In the genomic region with DNA sequence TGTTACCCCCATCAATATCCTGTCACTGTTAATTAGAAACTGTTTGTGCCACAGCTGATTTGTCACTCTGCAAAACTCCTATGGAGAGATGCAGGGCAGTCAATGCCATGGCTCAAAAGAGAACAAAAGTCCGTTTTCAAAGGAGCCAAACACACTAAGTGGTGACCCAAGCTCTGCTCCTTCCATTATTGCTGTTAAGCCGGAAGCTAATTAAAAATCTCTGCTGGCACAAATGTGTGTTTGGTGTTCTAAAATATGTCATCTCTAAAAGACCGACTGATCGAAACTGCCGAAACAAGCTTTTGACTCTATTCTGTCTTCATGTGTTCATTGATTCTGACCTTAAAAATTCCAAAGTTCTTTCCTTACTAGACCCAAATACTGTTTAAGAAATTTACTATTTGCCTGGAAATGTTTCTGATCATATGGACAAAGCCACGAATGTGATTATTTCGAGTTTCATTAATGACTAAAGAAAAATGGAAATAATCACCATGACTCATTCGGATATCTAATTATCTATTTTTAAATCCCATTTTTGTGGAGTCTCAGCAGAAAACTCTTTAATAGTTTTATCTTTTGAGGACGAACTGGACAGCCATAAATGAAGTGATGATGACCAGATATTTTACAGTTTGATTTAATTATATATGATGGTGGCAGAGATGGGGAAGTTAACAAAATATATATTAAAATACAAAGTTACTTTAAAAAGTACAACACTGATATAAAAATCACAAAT, we compare ENCODE assay signal across 21 cellular contexts.
DNase-seq lines count a peak whose midpoint lies in the region; TF ChIP-seq lines count a peak whose summit lies in the region.
"Had no signal": no experiment of that assay in that cellular context is flagged by ENCODE, and none has a peak within 500 bp of the region (broad histone marks: within the 10 kb centered on the region; RNA-seq: fewer than 3 reads in every experiment).

No MANE protein-coding gene starts in this region.

- H3F3A ChIP-seq in SK-N-SH (replicated peaks; ENCODE audit: insufficient read depth) = no peaks in the 10 kb centered on the region

- TF ChIP-seq EP300 in SK-N-SH (IDR thresholded peaks at IDR 0.05; ENCODE audit: borderline replicate concordance in 1 of 2, low read depth in 1 of 2, low read length in 1 of 2) = no peak

- H3K27ac Mint-ChIP-seq in neural crest cell (ENCODE audit: unreplicated experiment) = peak overlapping the region; percentile 22
- H3K27ac Mint-ChIP-seq: CD4-positive, CD25-positive, alpha-beta regulatory T cell; CD8-positive, alpha-beta T cell; HFFc6 had no signal

- no peak overlapping the region for H3K4me3 Mint-ChIP-seq in neural crest cell
- H3K4me3 Mint-ChIP-seq: CD4-positive, CD25-positive, alpha-beta regulatory T cell; CD8-positive, alpha-beta T cell; HFFc6 had no signal

- H3K36me3 ChIP-seq in BE2C (no peaks in the 10 kb centered on the region), SK-N-SH (replicated peaks in 1 of 2; ENCODE audit: control insufficient read depth in 1 of 2, insufficient read depth in 2 of 2, low read length in 1 of 2) (no peaks in the 10 kb centered on the region)
- H3K36me3 ChIP-seq in effector memory CD4-positive, alpha-beta T cell (ENCODE audit: control insufficient read depth, insufficient read depth, low read length) = no peaks in the 10 kb centered on the region
- H3K36me3 ChIP-seq: BLaER1, HAP-1 had no signal

- H3K9me3 ChIP-seq in BE2C (no peaks in the 10 kb centered on the region), SK-N-SH (no peaks in the 10 kb centered on the region)
- no peaks in the 10 kb centered on the region for H3K9me3 ChIP-seq in effector memory CD4-positive, alpha-beta T cell (ENCODE audit: control insufficient read depth, low read length)
- H3K9me3 ChIP-seq: A549, Caco-2, HAP-1 had no signal

- TF ChIP-seq CTCF in BE2C (IDR thresholded peaks at IDR 0.05; ENCODE audit: low read depth, low read length) (no peak), SK-N-SH (IDR thresholded peaks at IDR 0.05) (no peak), neural crest cell (conservative IDR thresholded peaks at IDR 0.05) (no peak)

- no peaks in the 10 kb centered on the region for H3K79me2 ChIP-seq in SK-N-SH (ENCODE audit: insufficient read depth)

- no peaks in the 10 kb centered on the region for H4K20me1 ChIP-seq in SK-N-SH (ENCODE audit: insufficient read depth)
- H4K20me1 ChIP-seq: BLaER1 had no signal

- H3K9me2 ChIP-seq in SK-N-SH = no peaks in the 10 kb centered on the region

- H3K4me2 ChIP-seq in SK-N-SH = no peak overlapping the region
- H3K4me2 ChIP-seq: A549, BLaER1 had no signal

- DNase-seq in BE2C (no peak), SK-N-SH (no peak), neural crest cell (ENCODE audit: low read depth, low spot score) (no peak), retina (peak; percentile 75), NCI-H1092 treated with DMSO at 0.1 percent for 48 hours (lab: John Stamatoyannopoulos, UW) (no peak), NCI-H146 (lab: John Stamatoyannopoulos, UW) (no peak)
- DNase-seq in effector memory CD4-positive, alpha-beta T cell = no peak
- DNase-seq: 8988T; Caco-2; CD4-positive, CD25-positive, alpha-beta regulatory T cell; CD8-positive, alpha-beta T cell; DMS 273 treated with DMSO at 0.1 percent for 48 hours; DMS79; EL; GDM1; GOT3; HFFc6 had no signal

- no peak overlapping the region for H3K9ac ChIP-seq in SK-N-SH
- H3K9ac ChIP-seq: BLaER1 had no signal

- POLR2A ChIA-PET in SK-N-SH (lab: Yijun Ruan, JAX) = no interaction called here

- WGBS in SK-N-SH (ENCODE audit: low lambda C conversion rate) = 18% methylated on average over 9 of the region's 9 CpGs

- peak overlapping the region; percentile 44; the same call in 1 of the 2 replicates for H2AFZ ChIP-seq in SK-N-SH (ENCODE audit: low read depth)

- CTCF ChIA-PET in SK-N-SH (lab: Yijun Ruan, JAX) = interaction anchor here (0.6 to 0.9 kb wide), 3 partner anchors 15 to 86 kb away, joined by 3 to 4 read pairs (median 4); no protein-coding TSS in a partner anchor

- no peaks in the 10 kb centered on the region for H3K27me3 Mint-ChIP-seq in neural crest cell (ENCODE audit: low read depth)
- H3K27me3 Mint-ChIP-seq: CD4-positive, CD25-positive, alpha-beta regulatory T cell had no signal

- H3K4me1 Mint-ChIP-seq in neural crest cell = peaks cover 15% of the 10 kb centered on the region
- H3K4me1 Mint-ChIP-seq: CD4-positive, CD25-positive, alpha-beta regulatory T cell had no signal

- H3K4me3 ChIP-seq in BE2C (ENCODE audit: low read depth, low read length) (0 out of 2 replicates have a peak overlapping the region, but pooled peaks have one; percentile 6), SK-N-SH (ENCODE audit: low read depth in 2 of 2, low read length in 1 of 2) (no peak overlapping the region)
- no peak overlapping the region for H3K4me3 ChIP-seq in effector memory CD4-positive, alpha-beta T cell (ENCODE audit: insufficient read depth, low read depth, low read length, poor library complexity, severe bottlenecking)
- H3K4me3 ChIP-seq: A549, BLaER1, HAP-1 had no signal

- H3K27ac ChIP-seq in SK-N-SH (ENCODE audit: low read depth in 2 of 2, low read length in 1 of 2) = no peak overlapping the region; a peak in 1 of 4 replicates
- H3K27ac ChIP-seq in effector memory CD4-positive, alpha-beta T cell (ENCODE audit: insufficient read depth, low read length, poor library complexity, severe bottlenecking) = no peak overlapping the region
- H3K27ac ChIP-seq: A549, BLaER1, C4-2B had no signal

- peaks cover 2% of the 10 kb centered on the region for H3K36me3 Mint-ChIP-seq in neural crest cell (ENCODE audit: low read depth)
- H3K36me3 Mint-ChIP-seq: CD4-positive, CD25-positive, alpha-beta regulatory T cell; CD8-positive, alpha-beta T cell had no signal

- peaks cover 6% of the 10 kb centered on the region for H3K9me3 Mint-ChIP-seq in neural crest cell

- H3K4me1 ChIP-seq in BE2C (no peaks in the 10 kb centered on the region; the same call in 1 of the 2 replicates), SK-N-SH (ENCODE audit: control insufficient read depth in 1 of 2, insufficient read depth in 2 of 2, low read depth in 1 of 2, low read length in 1 of 2) (peaks cover 2 to 10% of the 10 kb centered on the region in 2 experiments; a peak in 1 of 4 replicates)
- no peaks in the 10 kb centered on the region for H3K4me1 ChIP-seq in effector memory CD4-positive, alpha-beta T cell (ENCODE audit: control insufficient read depth, insufficient read depth, low read length, poor library complexity, severe bottlenecking)
- H3K4me1 ChIP-seq: A549, BLaER1, Caco-2, HAP-1 had no signal

- H3K27me3 ChIP-seq in BE2C = no peaks in the 10 kb centered on the region
- no peaks in the 10 kb centered on the region for H3K27me3 ChIP-seq in SK-N-SH (ENCODE audit: insufficient read depth)
- no peaks in the 10 kb centered on the region for H3K27me3 ChIP-seq in effector memory CD4-positive, alpha-beta T cell (replicated peaks; ENCODE audit: control insufficient read depth, insufficient read depth, low read length, poor library complexity, severe bottlenecking)
- H3K27me3 ChIP-seq: BLaER1 had no signal

- TF ChIP-seq RAD21 in SK-N-SH (IDR thresholded peaks at IDR 0.05; ENCODE audit: low read length) = no peak

TF ChIP-seq in SK-N-SH, 30 proteins besides CTCF, POLR2A, EP300 and RAD21:
- TF ChIP-seq, protein P1, sequence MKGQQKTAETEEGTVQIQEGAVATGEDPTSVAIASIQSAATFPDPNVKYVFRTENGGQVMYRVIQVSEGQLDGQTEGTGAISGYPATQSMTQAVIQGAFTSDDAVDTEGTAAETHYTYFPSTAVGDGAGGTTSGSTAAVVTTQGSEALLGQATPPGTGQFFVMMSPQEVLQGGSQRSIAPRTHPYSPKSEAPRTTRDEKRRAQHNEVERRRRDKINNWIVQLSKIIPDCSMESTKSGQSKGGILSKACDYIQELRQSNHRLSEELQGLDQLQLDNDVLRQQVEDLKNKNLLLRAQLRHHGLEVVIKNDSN (IDR thresholded peaks at IDR 0.05; ENCODE audit: borderline replicate concordance, low read depth) = no peak
- TF ChIP-seq TCF12 (IDR thresholded peaks at IDR 0.05) = no peak
- TF ChIP-seq NFIC (IDR thresholded peaks at IDR 0.05; ENCODE audit: borderline replicate concordance) = no peak
- TF ChIP-seq RFX5 (IDR thresholded peaks at IDR 0.05; ENCODE audit: low read length) = no peak
- no peak for TF ChIP-seq GATA2 (CRISPR knock-in tag; IDR thresholded peaks at IDR 0.05)
- TF ChIP-seq FOXJ3 (CRISPR knock-in tag; IDR thresholded peaks at IDR 0.05) = no peak
- TF ChIP-seq SMC3 (IDR thresholded peaks at IDR 0.05; ENCODE audit: low read depth, low read length) = no peak
- TF ChIP-seq, protein P2, sequence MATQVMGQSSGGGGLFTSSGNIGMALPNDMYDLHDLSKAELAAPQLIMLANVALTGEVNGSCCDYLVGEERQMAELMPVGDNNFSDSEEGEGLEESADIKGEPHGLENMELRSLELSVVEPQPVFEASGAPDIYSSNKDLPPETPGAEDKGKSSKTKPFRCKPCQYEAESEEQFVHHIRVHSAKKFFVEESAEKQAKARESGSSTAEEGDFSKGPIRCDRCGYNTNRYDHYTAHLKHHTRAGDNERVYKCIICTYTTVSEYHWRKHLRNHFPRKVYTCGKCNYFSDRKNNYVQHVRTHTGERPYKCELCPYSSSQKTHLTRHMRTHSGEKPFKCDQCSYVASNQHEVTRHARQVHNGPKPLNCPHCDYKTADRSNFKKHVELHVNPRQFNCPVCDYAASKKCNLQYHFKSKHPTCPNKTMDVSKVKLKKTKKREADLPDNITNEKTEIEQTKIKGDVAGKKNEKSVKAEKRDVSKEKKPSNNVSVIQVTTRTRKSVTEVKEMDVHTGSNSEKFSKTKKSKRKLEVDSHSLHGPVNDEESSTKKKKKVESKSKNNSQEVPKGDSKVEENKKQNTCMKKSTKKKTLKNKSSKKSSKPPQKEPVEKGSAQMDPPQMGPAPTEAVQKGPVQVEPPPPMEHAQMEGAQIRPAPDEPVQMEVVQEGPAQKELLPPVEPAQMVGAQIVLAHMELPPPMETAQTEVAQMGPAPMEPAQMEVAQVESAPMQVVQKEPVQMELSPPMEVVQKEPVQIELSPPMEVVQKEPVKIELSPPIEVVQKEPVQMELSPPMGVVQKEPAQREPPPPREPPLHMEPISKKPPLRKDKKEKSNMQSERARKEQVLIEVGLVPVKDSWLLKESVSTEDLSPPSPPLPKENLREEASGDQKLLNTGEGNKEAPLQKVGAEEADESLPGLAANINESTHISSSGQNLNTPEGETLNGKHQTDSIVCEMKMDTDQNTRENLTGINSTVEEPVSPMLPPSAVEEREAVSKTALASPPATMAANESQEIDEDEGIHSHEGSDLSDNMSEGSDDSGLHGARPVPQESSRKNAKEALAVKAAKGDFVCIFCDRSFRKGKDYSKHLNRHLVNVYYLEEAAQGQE (IDR thresholded peaks at IDR 0.05; ENCODE audit: low read depth, low read length) = no peak
- TF ChIP-seq RCOR1 (IDR thresholded peaks at IDR 0.05; ENCODE audit: low read length) = no peak
- TF ChIP-seq ELF1 (IDR thresholded peaks at IDR 0.05) = no peak
